Comparison of ENCODE assay signal across 23 cellular contexts in the genomic region with DNA sequence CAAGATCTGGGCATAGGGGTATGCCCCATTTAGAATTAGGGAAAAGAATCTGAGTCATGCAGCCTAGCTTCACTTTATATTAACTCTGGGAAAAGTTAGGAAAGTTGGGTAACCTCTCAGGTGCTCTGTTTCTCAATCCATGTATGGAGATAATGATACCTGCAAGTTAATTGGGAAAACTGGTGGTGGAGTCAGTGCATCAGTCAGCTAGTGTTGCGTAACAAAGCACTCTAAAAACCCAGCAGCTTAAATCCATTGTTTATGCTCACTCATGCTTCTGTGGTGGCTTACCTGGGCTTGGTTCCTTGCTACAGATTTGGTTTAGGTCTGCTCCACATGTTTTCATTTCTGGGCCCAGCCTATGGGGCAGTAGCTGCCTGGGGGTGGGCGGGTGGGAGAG.
"Had no signal": no experiment of that assay in that cellular context is flagged by ENCODE, and none has a peak within 500 bp of the region (broad histone marks: within the 10 kb centered on the region; RNA-seq: fewer than 3 reads in every experiment).

No MANE protein-coding gene starts in this region.

- H3K27me3 ChIP-seq: heart right ventricle, ovary, transverse colon, uterus had no signal

- H3K27me3 Mint-ChIP-seq: activated CD8-positive, alpha-beta memory T cell treated with anti-CD3 and anti-CD28 coated beads, Interleukin-2, amount 10 ng/mL, durations not matched to agents 7 days and 5 days; activated CD8-positive, alpha-beta T cell treated with anti-CD3 and anti-CD28 coated beads for 36 hours; activated T-helper 17 cell treated with anti-CD3 and anti-CD28 coated beads, Interleukin-2, amount 50 U/mL, for 72 hours; brain; central memory CD8-positive, alpha-beta T cell; memory B cell; natural killer cell treated with Interleukin-12 subunit alpha and Interleukin-12 subunit beta and Interleukin-15 and Interleukin-18, amount 100 ng/mL, for 72 hours; stimulated activated naive B cell treated with anti-CD40 and anti-IgM and Interleukin-4, amounts not matched to agents 10 μg/mL and 1 μg/mL and 100 μg/mL, for 72 hours had no signal

- H3K27ac ChIP-seq: ovary, prostate gland, transverse colon, uterus had no signal

- ATAC-seq: activated CD8-positive, alpha-beta memory T cell treated with anti-CD3 and anti-CD28 coated beads, Interleukin-2, amount 10 ng/mL, durations not matched to agents 7 days and 5 days; heart right ventricle; left cardiac atrium; natural killer cell treated with Interleukin-12 subunit alpha and Interleukin-12 subunit beta and Interleukin-15 and Interleukin-18, amount 100 ng/mL, for 72 hours; right cardiac atrium; stimulated activated naive B cell treated with anti-CD40 and anti-IgM and Interleukin-4, amounts not matched to agents 10 μg/mL and 1 μg/mL and 100 μg/mL, for 72 hours had no signal

- DNase-seq: activated CD8-positive, alpha-beta memory T cell treated with anti-CD3 and anti-CD28 coated beads, Interleukin-2, amount 10 ng/mL, durations not matched to agents 7 days and 5 days; activated CD8-positive, alpha-beta T cell treated with anti-CD3 and anti-CD28 coated beads for 36 hours; activated T-cell treated with anti-CD3 and anti-CD28 coated beads for 4 hours; aorta; effector memory CD4-positive, alpha-beta T cell; heart right ventricle; left cardiac atrium; ovary; right cardiac atrium; stimulated activated CD4-positive, alpha-beta T cell treated with anti-CD3 and anti-CD28 coated beads, Interleukin-2, amount 100 ng/mL, for 24 hours; stimulated activated naive B cell treated with anti-CD40 and anti-IgM and Interleukin-4, amounts not matched to agents 10 μg/mL and 1 μg/mL and 100 μg/mL, for 72 hours; T-helper 9 cell; transverse colon; uterus had no signal

- H3K4me3 Mint-ChIP-seq: activated CD8-positive, alpha-beta memory T cell treated with anti-CD3 and anti-CD28 coated beads, Interleukin-2, amount 10 ng/mL, durations not matched to agents 7 days and 5 days; activated CD8-positive, alpha-beta T cell treated with anti-CD3 and anti-CD28 coated beads for 36 hours; brain; central memory CD8-positive, alpha-beta T cell; memory B cell; natural killer cell treated with Interleukin-12 subunit alpha and Interleukin-12 subunit beta and Interleukin-15 and Interleukin-18, amount 100 ng/mL, for 72 hours; stimulated activated naive B cell treated with anti-CD40 and anti-IgM and Interleukin-4, amounts not matched to agents 10 μg/mL and 1 μg/mL and 100 μg/mL, for 72 hours had no signal

- H3K9me3 Mint-ChIP-seq: activated CD8-positive, alpha-beta T cell treated with anti-CD3 and anti-CD28 coated beads for 36 hours; activated T-helper 17 cell treated with anti-CD3 and anti-CD28 coated beads, Interleukin-2, amount 50 U/mL, for 72 hours; central memory CD8-positive, alpha-beta T cell; memory B cell; natural killer cell treated with Interleukin-12 subunit alpha and Interleukin-12 subunit beta and Interleukin-15 and Interleukin-18, amount 100 ng/mL, for 72 hours had no signal

- H3K9me3 ChIP-seq: heart right ventricle, ovary, prostate gland, transverse colon, uterus had no signal

- FAIRE-seq: colon, endothelial cell of umbilical vein had no signal

- H3K27ac Mint-ChIP-seq: activated CD8-positive, alpha-beta memory T cell treated with anti-CD3 and anti-CD28 coated beads, Interleukin-2, amount 10 ng/mL, durations not matched to agents 7 days and 5 days; activated CD8-positive, alpha-beta T cell treated with anti-CD3 and anti-CD28 coated beads for 36 hours; activated T-helper 17 cell treated with anti-CD3 and anti-CD28 coated beads, Interleukin-2, amount 50 U/mL, for 72 hours; memory B cell had no signal

- H3K36me3 ChIP-seq: heart right ventricle, ovary, prostate gland, transverse colon, uterus had no signal

- H3K4me3 ChIP-seq: heart right ventricle, ovary, prostate gland, skin epidermis, transverse colon, uterus had no signal
